ENCODE assay signal across 8 cellular contexts in genomic region chr17:35486920-35487727, GRCh38. TPM values are rescaled to one million over a fixed set of nuclear protein-coding genes. Genes with fewer than 3 reads are reported as not detected.
A peak's percentile ranks its signal among the peaks of the same experiment; 100 is the strongest.
DNase-seq lines count a peak whose midpoint lies in the region; ATAC-seq and TF ChIP-seq lines count a peak whose summit lies in the region.

No MANE protein-coding gene starts in this region.

- H3K27me3 ChIP-seq in BJ (ENCODE audit: control insufficient read depth, insufficient read depth, low read length) (peaks cover 43% of the 10 kb centered on the region), lung (ENCODE audit: control insufficient read depth, insufficient read depth) (no peaks in the 10 kb centered on the region)

- no peaks in the 10 kb centered on the region for H3K36me3 Mint-ChIP-seq in activated B cell treated with CpG ODN at 0.5 μM for 24 hours (ENCODE audit: low read depth)

- CTCF ChIA-PET in BJ (lab: Yijun Ruan, JAX) (interaction anchor here (0.6 to 1.1 kb wide), 3 partner anchors 7 to 248 kb away, joined by 3 to 4 read pairs (median 3); no protein-coding TSS in a partner anchor), activated B cell treated with CpG ODN at 0.5 μM for 24 hours (lab: Charles Lee) (interaction anchor here (1.1 to 6.9 kb wide), 3 partner anchors 44 to 175 kb away, joined by 3 to 49 read pairs (median 6); no protein-coding TSS in a partner anchor)

- H3K4me3 ChIP-seq in BJ (ENCODE audit: low read depth, low read length) (peak overlapping the region; percentile 49), cardiac fibroblast (replicated peaks in 1 of 2; ENCODE audit: low read depth in 2 of 2, low read length in 2 of 2) (peak overlapping the region; percentile 53 to 56), lung (peak overlapping the region; percentile 30)

- H3K27ac Mint-ChIP-seq in activated B cell treated with CpG ODN at 0.5 μM for 24 hours: peak overlapping the region; percentile 76

- POLR2A ChIA-PET in BJ (lab: Charles Lee) (no interaction called here), activated B cell treated with CpG ODN at 0.5 μM for 24 hours (lab: Charles Lee) (interaction anchor here (0.8 to 2.4 kb wide), 8 partner anchors 11 to 174 kb away, joined by 3 to 18 read pairs (median 4); partner anchors contain the start of genes PEX12, SLFN11 and SLFN13)

- peaks cover 28% of the 10 kb centered on the region for H3K4me1 Mint-ChIP-seq in activated B cell treated with CpG ODN at 0.5 μM for 24 hours

- H3K36me3 ChIP-seq in BJ (ENCODE audit: control insufficient read depth, insufficient read depth, low read length): no peaks in the 10 kb centered on the region
- H3K36me3 ChIP-seq in lung (ENCODE audit: control insufficient read depth in 2 of 2, insufficient read depth in 2 of 2, low read length in 2 of 2): no peaks in the 10 kb centered on the region

- peak; percentile 54 for ATAC-seq in HG03175 (IDR thresholded peaks at IDR 0.05; ENCODE audit: unreplicated experiment)
- ATAC-seq in activated B cell treated with CpG ODN at 0.5 μM for 24 hours (ENCODE audit: low read depth): peak; percentile 49
- ATAC-seq in lung (ENCODE audit: insufficient read depth, low FRiP score): peak; percentile 84
- no peak for ATAC-seq in HG02571 (IDR thresholded peaks at IDR 0.05; ENCODE audit: unreplicated experiment)

- intact Hi-C loops in activated B cell treated with CpG ODN at 0.5 μM for 24 hours (cut with micrococcal nuclease): loop anchor here (1.0 to 5.0 kb wide), 8 partner anchors 11 to 1455 kb away; partner anchors contain the start of gene SLFN12

- peaks cover 0 to 2% of the 10 kb centered on the region in 2 donors for H3K4me1 ChIP-seq in lung (ENCODE audit: control insufficient read depth in 2 of 2, insufficient read depth in 2 of 2, low read length in 2 of 2)

- peaks cover 40% of the 10 kb centered on the region for H3K27me3 Mint-ChIP-seq in activated B cell treated with CpG ODN at 0.5 μM for 24 hours

- DNase-seq in BJ (ENCODE audit: low read depth) (no peak), activated B cell treated with CpG ODN at 0.5 μM for 24 hours (peak; percentile 47), cardiac fibroblast (ENCODE audit: low read depth in 2 of 2) (peak; percentile 71 to 72), lung (ENCODE audit: low spot score) (peak; percentile 69), anterior cingulate cortex (lab: John Stamatoyannopoulos, UW) (no peak)
- peak; percentile 57 for DNase-seq in stimulated activated CD8-positive, alpha-beta memory T cell treated with anti-CD3 and anti-CD28 coated beads, Interleukin-12 subunit alpha, Interleukin-12 subunit beta, amount 100 ng/mL, for 24 hours (ENCODE audit: extremely low read depth)

- H3K27ac ChIP-seq in lung (ENCODE audit: low read depth in 1 of 2, low read length in 1 of 2): peak overlapping the region in 1 of 2 donors; percentile 71

- H3K9me3 ChIP-seq in lung (ENCODE audit: control insufficient read depth in 2 of 2, insufficient read depth in 1 of 2, low read length in 1 of 2): peaks cover 0 to 13% of the 10 kb centered on the region in 2 donors

- 10 to 12% methylated on average over 41 of the region's 41 CpGs for WGBS in lung, 2 donors

- TF ChIP-seq CTCF in BJ (IDR thresholded peaks at IDR 0.05; ENCODE audit: insufficient read depth, low read depth, low read length) (no peak), activated B cell treated with CpG ODN at 0.5 μM for 24 hours (IDR thresholded peaks at IDR 0.05) (no peak), cardiac fibroblast (IDR thresholded peaks at IDR 0.05; ENCODE audit: low read depth, low read length) (no peak), lung (IDR thresholded peaks at IDR 0.05; ENCODE audit: control extremely low read depth, extremely low read depth) (no peak)

- peak overlapping the region; percentile 94 for H3K4me3 Mint-ChIP-seq in activated B cell treated with CpG ODN at 0.5 μM for 24 hours

- no peaks in the 10 kb centered on the region for H3K9me3 Mint-ChIP-seq in activated B cell treated with CpG ODN at 0.5 μM for 24 hours

RNA-seq across cellular contexts. Expression of gene SLFN13, which starts 38.6 kb away (rescaled TPM):
- polyA plus RNA-seq in BJ (2011; rRNA removed) (1.3 and 1.7 TPM in 2 replicates), lung (1 to 10 TPM; 5.2 TPM)
- 4.9 and 7.7 TPM in 2 replicates for polyA minus RNA-seq in BJ (2011; rRNA and poly(A)+ RNA removed)
- total RNA-seq in activated B cell treated with CpG ODN at 0.5 μM for 24 hours (14.8 and 15.3 TPM in 2 replicates), lung (10 to 100 TPM; 20.6 to 39.1 TPM)

RNA-seq across cellular contexts. Expression of gene SLFN12L, which starts 50.4 kb away (rescaled TPM):
- not detected in 2 replicates for polyA plus RNA-seq in BJ (2011; rRNA removed)
- polyA minus RNA-seq in BJ (2011; rRNA and poly(A)+ RNA removed): not detected in 2 replicates
- total RNA-seq in activated B cell treated with CpG ODN at 0.5 μM for 24 hours: 2.0 and 2.4 TPM in 2 replicates
- 10 to 100 TPM in 1 of 2 donors, 1 to 10 TPM in 1; 2.1 to 13.2 TPM for total RNA-seq in lung
- polyA plus RNA-seq in lung: under 1 TPM; 0.59 to 0.88 TPM

RNA-seq across cellular contexts. Expression of gene SLFN12, which starts 54.8 kb away (rescaled TPM):
- polyA plus RNA-seq in BJ (2011; rRNA removed) (8.6 and 16.5 TPM in 2 replicates), lung (1 to 10 TPM; 2.9 to 3.7 TPM)
- polyA minus RNA-seq in BJ (2011; rRNA and poly(A)+ RNA removed): 9.7 and 12.7 TPM in 2 replicates
- total RNA-seq in activated B cell treated with CpG ODN at 0.5 μM for 24 hours (8.7 and 9.0 TPM in 2 replicates), lung (10 to 100 TPM; 12.4 to 27.4 TPM)

Comparison
In these comparisons a context has a peak if more than half of its experiments do, and no peak if none do; other contexts are left out.
1. DNase-seq: peak in activated B cell treated with CpG ODN at 0.5 μM for 24 hours (single experiment), cardiac fibroblast (2 of 2), lung (single experiment) and stimulated activated CD8-positive, alpha-beta memory T cell treated with anti-CD3 and anti-CD28 coated beads, Interleukin-12 subunit alpha, Interleukin-12 subunit beta, amount 100 ng/mL, for 24 hours (single experiment); none in BJ (single experiment) and anterior cingulate cortex (0 of 58).
2. Peak in every context shown above with its lines, with median percentiles within 50 percentile points of each other: H3K4me3 ChIP-seq.